1 cellular context compared by ENCODE assay signal in genomic region chr1:85576642-85577420, GRCh38.
TF ChIP-seq lines count a peak whose summit lies in the region.

No MANE protein-coding gene starts in this region.

TF ChIP-seq in K562, 482 proteins besides CTCF, POLR2A, EP300 and RAD21 (continued from another document and continues in another):
- TF ChIP-seq VEZF1 (CRISPR knock-in tag; IDR thresholded peaks at IDR 0.05) (peak; percentile 82), ZC3H4 (CRISPR knock-in tag; IDR thresholded peaks at IDR 0.05; ENCODE audit: borderline replicate concordance) (peak; percentile 44; the same call in 1 of the 2 replicates), EGR1 (conservative IDR thresholded peaks at IDR 0.05) (peak; percentile 92), GTF2E2 (tag; IDR thresholded peaks at IDR 0.05) (peak; percentile 83), KDM2B (CRISPR knock-in tag; IDR thresholded peaks at IDR 0.05) (peak; percentile 81; the same call in 1 of the 2 replicates), LARP7 (IDR thresholded peaks at IDR 0.05) (no peak), CBX5 (IDR thresholded peaks at IDR 0.05; ENCODE audit: borderline replicate concordance, low read depth) (no peak), MNT (conservative IDR thresholded peaks at IDR 0.05) (peak in 1 of 2 experiments; percentile 9; a peak in 1 of 4 replicates), FOXP1 (CRISPR knock-in tag; IDR thresholded peaks at IDR 0.05) (peak; percentile 73; the same call in 1 of the 2 replicates), ETV1 (tag; conservative IDR thresholded peaks at IDR 0.05; ENCODE audit: low read depth) (0 out of 2 replicates have a peak, but pooled peaks have one; percentile 35), L3MBTL2 (IDR thresholded peaks at IDR 0.05) (peak; percentile 72), SMAD4 (CRISPR knock-in tag; conservative IDR thresholded peaks at IDR 0.05) (peak; percentile 61), PML (IDR thresholded peaks at IDR 0.05; ENCODE audit: low read length) (peak; percentile 18; the same call in 1 of the 2 replicates), PHF8 (IDR thresholded peaks at IDR 0.05; ENCODE audit: borderline replicate concordance, low read length) (peak; percentile 82; the same call in 1 of the 2 replicates), HNRNPH1 (optimal IDR thresholded peaks at IDR 0.05; ENCODE audit: low read depth, low read length) (no peak), ELF2 (CRISPR knock-in tag; IDR thresholded peaks at IDR 0.05) (no peak), GATAD2B (IDR thresholded peaks at IDR 0.05; ENCODE audit: borderline replicate concordance) (0 out of 2 replicates have a peak, but pooled peaks have one; percentile 67), UBTF (IDR thresholded peaks at IDR 0.05; ENCODE audit: borderline replicate concordance in 1 of 2, low read depth in 2 of 2, low read length in 2 of 2) (peak in 1 of 2 experiments; percentile 62; a peak in 1 of 4 replicates), CCNT2 (IDR thresholded peaks at IDR 0.05; ENCODE audit: borderline replicate concordance, extremely low read depth, insufficient read length, low read depth, low read length) (peak; percentile 15), TBL1XR1 (IDR thresholded peaks at IDR 0.05; ENCODE audit: low read length in 2 of 2) (no peak), ZNF282 (CRISPR knock-in tag; IDR thresholded peaks at IDR 0.05) (no peak), SFPQ (IDR thresholded peaks at IDR 0.05; ENCODE audit: low read depth, low read length) (no peak), HMBOX1 (IDR thresholded peaks at IDR 0.05) (peak; percentile 90), ATF1 (CRISPR knock-in tag; IDR thresholded peaks at IDR 0.05) (no peak), ATF1 (tag; IDR thresholded peaks at IDR 0.05) (peak; percentile 61), ZBTB9 (CRISPR knock-in tag; IDR thresholded peaks at IDR 0.05) (0 out of 2 replicates have a peak, but pooled peaks have one; percentile 64), NKRF (IDR thresholded peaks at IDR 0.05; ENCODE audit: borderline replicate concordance) (no peak), HNRNPL (IDR thresholded peaks at IDR 0.05; ENCODE audit: low read depth, low read length) (peak; percentile 32; the same call in 1 of the 2 replicates), MYC (IDR thresholded peaks at IDR 0.05; ENCODE audit: low read depth, low read length) (0 out of 2 replicates have a peak, but pooled peaks have one; percentile 31), MYC (CRISPR knock-in tag; IDR thresholded peaks at IDR 0.05; ENCODE audit: borderline replicate concordance, low read depth) (no peak), ZNF57 (CRISPR knock-in tag; IDR thresholded peaks at IDR 0.05) (no peak), FOXA3 (CRISPR knock-in tag; conservative IDR thresholded peaks at IDR 0.05 in 1 of 2, IDR thresholded peaks at IDR 0.05 in 1 of 2) (0 out of 4 replicates have a peak, but pooled peaks of 1 of the 2 experiments have one; percentile 68), GATA2 (CRISPR knock-in tag; IDR thresholded peaks at IDR 0.05) (no peak), DPF2 (IDR thresholded peaks at IDR 0.05) (peak; percentile 37; the same call in 1 of the 2 replicates), PPARD (CRISPR knock-in tag; IDR thresholded peaks at IDR 0.05) (no peak), CTBP1 (IDR thresholded peaks at IDR 0.05; ENCODE audit: borderline replicate concordance) (peak; percentile 73), ZFP36 (IDR thresholded peaks at IDR 0.05; ENCODE audit: low read depth, low read length, partially characterized antibody) (peak; percentile 5), KDM5B (IDR thresholded peaks at IDR 0.05; ENCODE audit: insufficient replicate concordance, low read depth, low read length) (peak; percentile 65), HBP1 (CRISPR knock-in tag; IDR thresholded peaks at IDR 0.05) (no peak), HDAC1 (IDR thresholded peaks at IDR 0.05) (0 out of 4 replicates have a peak, but pooled peaks of 1 of the 2 experiments have one; percentile 23), CBX8 (IDR thresholded peaks at IDR 0.05; ENCODE audit: borderline replicate concordance, extremely low read depth, low read depth, low read length, poor library complexity, severe bottlenecking) (no peak), ZNF592 (IDR thresholded peaks at IDR 0.05) (no peak), ELK1 (CRISPR knock-in tag; IDR thresholded peaks at IDR 0.05) (0 out of 2 replicates have a peak, but pooled peaks have one; percentile 34)
